8 cellular contexts compared by ENCODE assay signal in the genomic region with DNA sequence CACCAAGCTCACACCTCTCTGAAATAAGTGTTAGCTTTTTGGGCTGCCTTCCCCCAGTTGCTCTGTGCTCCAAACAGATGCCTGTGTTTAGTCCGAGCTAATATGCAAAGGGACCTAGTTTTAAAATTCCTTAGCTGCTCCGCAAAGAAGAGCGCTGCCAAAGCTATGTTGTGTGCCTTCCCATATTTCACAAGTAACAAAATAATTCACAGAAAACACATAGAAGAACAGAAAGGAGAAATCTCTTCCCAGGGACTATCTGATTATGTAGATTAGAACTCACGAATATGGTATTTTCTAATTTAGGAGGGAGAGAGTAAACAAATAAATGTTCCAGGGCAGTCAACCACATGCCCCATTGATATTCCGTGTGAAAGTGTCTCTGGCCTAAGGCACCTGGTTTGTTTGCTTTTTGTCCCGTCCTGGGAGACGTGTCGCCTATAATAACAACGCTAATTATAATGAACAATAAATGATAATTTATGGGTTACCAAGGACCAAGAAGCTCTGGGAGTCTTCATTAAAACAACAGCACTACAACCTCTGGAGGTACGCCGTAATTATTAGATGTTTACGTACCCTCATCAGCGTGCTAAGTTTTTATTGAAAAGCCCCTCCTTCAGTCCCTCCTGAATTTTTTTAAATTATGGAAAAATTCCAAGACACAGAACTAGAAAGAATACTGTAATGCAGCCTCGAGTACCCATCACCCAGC. TPM values are rescaled to one million over a fixed set of nuclear protein-coding genes. Genes with fewer than 3 reads are reported as not detected.
DNase-seq lines count a peak whose midpoint lies in the region; ATAC-seq and TF ChIP-seq lines count a peak whose summit lies in the region.

No MANE protein-coding gene starts in this region.

- no peak overlapping the region for H3K27ac ChIP-seq in CD4-positive, alpha-beta T cell (ENCODE audit: low read depth, low read length)

- no peaks in the 10 kb centered on the region for H3K27me3 ChIP-seq in CD4-positive, alpha-beta T cell (ENCODE audit: control insufficient read depth, insufficient read depth, low read length)

- peaks cover 8% of the 10 kb centered on the region for H3K27me3 Mint-ChIP-seq in CD4-positive, alpha-beta T cell
- peaks cover 3% of the 10 kb centered on the region for H3K27me3 Mint-ChIP-seq in central memory CD8-positive, alpha-beta T cell
- H3K27me3 Mint-ChIP-seq in natural killer cell treated with Interleukin-12 subunit alpha and Interleukin-12 subunit beta and Interleukin-15 and Interleukin-18, amount 100 ng/mL, for 72 hours = no peaks in the 10 kb centered on the region

- DNase-seq in CD4-positive, alpha-beta T cell = no peak
- DNase-seq in NAMALWA (ENCODE audit: low spot score) = peak; percentile 61
- DNase-seq in central memory CD8-positive, alpha-beta T cell (ENCODE audit: low spot score in 2 of 2) = no peak
- DNase-seq in natural killer cell treated with Interleukin-12 subunit alpha and Interleukin-12 subunit beta and Interleukin-15 and Interleukin-18, amount 100 ng/mL, for 72 hours (ENCODE audit: low spot score) = no peak
- DNase-seq in stimulated activated CD4-positive, alpha-beta T cell treated with anti-CD3 and anti-CD28 coated beads, Interleukin-2, amount 100 ng/mL, for 48 hours = no peak
- no peak for DNase-seq in activated CD4-positive, CD25-positive, alpha-beta regulatory T cell treated with anti-CD3 and anti-CD28 coated beads, Interleukin-2, amount 50 U/mL, for 72 hours

- no peaks in the 10 kb centered on the region for H3K9me3 ChIP-seq in CD4-positive, alpha-beta T cell (ENCODE audit: control insufficient read depth, low read length)

- TF ChIP-seq CTCF in CD4-positive, alpha-beta T cell (IDR thresholded peaks at IDR 0.05) = no peak

- ATAC-seq in CD4-positive, alpha-beta T cell (ENCODE audit: poor library complexity) = no peak
- ATAC-seq in central memory CD8-positive, alpha-beta T cell (replicated peaks; ENCODE audit: extremely low read depth, poor library complexity, severe bottlenecking) = no peak
- ATAC-seq in natural killer cell treated with Interleukin-12 subunit alpha and Interleukin-12 subunit beta and Interleukin-15 and Interleukin-18, amount 100 ng/mL, for 72 hours = no peak
- ATAC-seq in GM18517 (IDR thresholded peaks at IDR 0.05; ENCODE audit: unreplicated experiment) (no peak), HG03565 (IDR thresholded peaks at IDR 0.05; ENCODE audit: unreplicated experiment) (no peak)

- H3K4me1 Mint-ChIP-seq in CD4-positive, alpha-beta T cell (ENCODE audit: low read depth) = peaks cover 54% of the 10 kb centered on the region
- H3K4me1 Mint-ChIP-seq in central memory CD8-positive, alpha-beta T cell = peaks cover 11% of the 10 kb centered on the region
- peaks cover 10% of the 10 kb centered on the region in 2 donors for H3K4me1 Mint-ChIP-seq in natural killer cell treated with Interleukin-12 subunit alpha and Interleukin-12 subunit beta and Interleukin-15 and Interleukin-18, amount 100 ng/mL, for 72 hours (ENCODE audit: low read depth in 2 of 2)

- peak overlapping the region; percentile 95 for H3K4me3 Mint-ChIP-seq in CD4-positive, alpha-beta T cell
- peak overlapping the region; percentile 100 for H3K4me3 Mint-ChIP-seq in central memory CD8-positive, alpha-beta T cell
- H3K4me3 Mint-ChIP-seq in natural killer cell treated with Interleukin-12 subunit alpha and Interleukin-12 subunit beta and Interleukin-15 and Interleukin-18, amount 100 ng/mL, for 72 hours = peak overlapping the region; percentile 94

- intact Hi-C loops in CD4-positive, alpha-beta T cell (cut with DNase I, micrococcal nuclease) = loop anchor here (2.0 to 10.0 kb wide), 11 partner anchors 47 to 1641 kb away; partner anchors contain the start of genes RCHY1 (in 1 of the 2), SCARB2 (in 1 of the 2), SEPTIN11 (in 1 of the 2) and THAP6 (in 1 of the 2)

- POLR2A ChIA-PET in CD4-positive, alpha-beta T cell (lab: Charles Lee) = interaction anchor here (1.0 to 5.3 kb wide), 7 partner anchors 9 to 161 kb away, joined by 4 to 76 read pairs (median 7); partner anchors contain the start of gene CCNI

- H3K27ac Mint-ChIP-seq in CD4-positive, alpha-beta T cell = peak overlapping the region; percentile 97
- H3K27ac Mint-ChIP-seq in central memory CD8-positive, alpha-beta T cell (ENCODE audit: low read depth) = peak overlapping the region; percentile 98
- peak overlapping the region; percentile 89 to 97 for H3K27ac Mint-ChIP-seq in natural killer cell treated with Interleukin-12 subunit alpha and Interleukin-12 subunit beta and Interleukin-15 and Interleukin-18, amount 100 ng/mL, for 72 hours

- H3K9me3 Mint-ChIP-seq in CD4-positive, alpha-beta T cell = no peaks in the 10 kb centered on the region
- no peaks in the 10 kb centered on the region for H3K9me3 Mint-ChIP-seq in central memory CD8-positive, alpha-beta T cell
- H3K9me3 Mint-ChIP-seq in natural killer cell treated with Interleukin-12 subunit alpha and Interleukin-12 subunit beta and Interleukin-15 and Interleukin-18, amount 100 ng/mL, for 72 hours = no peaks in the 10 kb centered on the region

- H3K36me3 Mint-ChIP-seq in CD4-positive, alpha-beta T cell (ENCODE audit: low read depth) = peaks cover 23% of the 10 kb centered on the region
- peaks cover 21% of the 10 kb centered on the region for H3K36me3 Mint-ChIP-seq in central memory CD8-positive, alpha-beta T cell (ENCODE audit: insufficient read depth)
- no peaks in the 10 kb centered on the region for H3K36me3 Mint-ChIP-seq in natural killer cell treated with Interleukin-12 subunit alpha and Interleukin-12 subunit beta and Interleukin-15 and Interleukin-18, amount 100 ng/mL, for 72 hours

- CTCF ChIA-PET in CD4-positive, alpha-beta T cell (lab: Charles Lee) = interaction anchor here (0.6 to 2.3 kb wide), 8 partner anchors 9 to 1360 kb away, joined by 3 to 7 read pairs (median 3); no protein-coding TSS in a partner anchor

RNA-seq across cellular contexts. Expression of gene CCNG2, which starts 1.2 kb away (rescaled TPM):
- total RNA-seq in CD4-positive, alpha-beta T cell = 10 to 100 TPM; 20.6 to 21.3 TPM
- total RNA-seq in natural killer cell treated with Interleukin-12 subunit alpha and Interleukin-12 subunit beta and Interleukin-15 and Interleukin-18, amount 100 ng/mL, for 72 hours = 10 to 100 TPM; 10.3 to 29.0 TPM
